9 cellular contexts compared by ENCODE assay signal in the genomic region with DNA sequence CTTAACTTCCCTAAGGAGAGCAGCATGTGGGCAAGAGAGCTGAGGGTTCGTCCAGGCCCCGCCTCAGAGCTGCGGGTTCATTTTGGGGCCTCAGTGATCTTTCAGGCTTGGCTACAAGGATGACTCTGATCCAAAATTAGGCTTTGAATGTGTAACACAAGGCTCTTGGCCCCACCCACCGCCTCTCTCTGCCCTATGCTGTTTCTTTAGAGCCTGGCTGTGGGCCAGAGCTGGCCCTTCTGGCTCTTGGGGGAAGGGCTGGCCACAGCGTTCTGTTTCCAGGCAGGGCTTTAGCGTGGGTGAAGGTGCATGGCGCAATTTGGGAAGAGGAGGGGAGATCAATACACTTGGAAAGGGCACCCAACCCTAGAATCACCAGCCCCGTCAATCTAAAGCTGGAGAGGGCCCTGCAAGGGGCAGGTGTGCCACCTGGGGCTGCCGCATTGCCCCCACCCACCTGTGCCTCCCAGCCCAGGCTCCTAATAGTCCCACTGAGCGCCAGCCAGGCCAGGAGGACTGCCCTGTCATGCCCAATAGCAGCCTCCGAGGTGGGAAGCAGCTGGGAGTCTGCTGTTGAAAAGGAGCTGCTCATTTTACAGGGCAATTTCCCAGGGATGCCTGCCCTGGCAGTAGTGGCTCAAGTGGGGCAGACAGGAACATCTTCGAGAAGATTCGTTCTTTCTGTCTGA.
DNase-seq lines count a peak whose midpoint lies in the region; ATAC-seq and TF ChIP-seq lines count a peak whose summit lies in the region.
"Had no signal": no experiment of that assay in that cellular context is flagged by ENCODE, and none has a peak within 500 bp of the region (broad histone marks: within the 10 kb centered on the region; RNA-seq: fewer than 3 reads in every experiment).

No MANE protein-coding gene starts in this region.

- H3K36me3 ChIP-seq in BLaER1: no peaks in the 10 kb centered on the region

- H3K4me1 ChIP-seq in BLaER1: peaks cover 95% of the 10 kb centered on the region

- H3K4me1 Mint-ChIP-seq in osteocyte (ENCODE audit: unreplicated experiment): peaks cover 49% of the 10 kb centered on the region

- peak; percentile 75 for ATAC-seq in SK-N-SH treated with all-trans-retinoic acid at 6 μM for 48 hours
- no peak for ATAC-seq in GM21576 (IDR thresholded peaks at IDR 0.05; ENCODE audit: unreplicated experiment)
- no peak for ATAC-seq in HG03442 (IDR thresholded peaks at IDR 0.05; ENCODE audit: unreplicated experiment)

- no peaks in the 10 kb centered on the region for H3K27me3 Mint-ChIP-seq in osteocyte (ENCODE audit: unreplicated experiment)

- peak overlapping the region; percentile 89 for H3K4me2 ChIP-seq in BLaER1

- no peaks in the 10 kb centered on the region for H3K9me3 Mint-ChIP-seq in osteocyte (ENCODE audit: unreplicated experiment)
- H3K9me3 Mint-ChIP-seq: stimulated activated naive B cell treated with anti-CD40 and anti-IgM and Interleukin-4, amounts not matched to agents 10 μg/mL and 1 μg/mL and 100 μg/mL, for 72 hours had no signal

- H3K4me3 Mint-ChIP-seq in osteocyte (ENCODE audit: unreplicated experiment): peak overlapping the region; percentile 67

- peak overlapping the region; percentile 98 for H3K27ac Mint-ChIP-seq in osteocyte (ENCODE audit: unreplicated experiment)
- H3K27ac Mint-ChIP-seq: stimulated activated naive B cell treated with anti-CD40 and anti-IgM and Interleukin-4, amounts not matched to agents 10 μg/mL and 1 μg/mL and 100 μg/mL, for 72 hours had no signal

- H4K20me1 ChIP-seq in BLaER1: no peaks in the 10 kb centered on the region

- no peaks in the 10 kb centered on the region for H3K9me3 ChIP-seq in BLaER1

- H3K4me3 ChIP-seq in BLaER1: peak overlapping the region; percentile 38; the same call in 1 of the 2 replicates
- peak overlapping the region; percentile 33 for H3K4me3 ChIP-seq in fibroblast of pulmonary artery (replicated peaks; ENCODE audit: low read depth, low read length)

- TF ChIP-seq CTCF in fibroblast of pulmonary artery (IDR thresholded peaks at IDR 0.05; ENCODE audit: low read length, missing control alignments) (no peak), osteocyte (IDR thresholded peaks at IDR 0.05) (no peak)

- no peaks in the 10 kb centered on the region for H3K36me3 Mint-ChIP-seq in osteocyte (ENCODE audit: unreplicated experiment)
- H3K36me3 Mint-ChIP-seq: stimulated activated naive B cell treated with anti-CD40 and anti-IgM and Interleukin-4, amounts not matched to agents 10 μg/mL and 1 μg/mL and 100 μg/mL, for 72 hours had no signal

- no peaks in the 10 kb centered on the region for H3K27me3 ChIP-seq in BLaER1

- peak overlapping the region; percentile 68; the same call in 1 of the 2 replicates for H3K9ac ChIP-seq in BLaER1

- DNase-seq in NCI-H128 (lab: John Stamatoyannopoulos, UW; ENCODE audit: unreplicated experiment) (peak; percentile 56), fibroblast of pulmonary artery (ENCODE audit: low read depth) (peak; percentile 90), osteocyte (ENCODE audit: extremely low spot score, unreplicated experiment) (peak; percentile 85), AML-193 (lab: John Stamatoyannopoulos, UW) (no peak)
- DNase-seq: stimulated activated naive B cell treated with anti-CD40 and anti-IgM and Interleukin-4, amounts not matched to agents 10 μg/mL and 1 μg/mL and 100 μg/mL, for 72 hours had no signal

- peak overlapping the region; percentile 87 for H3K27ac ChIP-seq in BLaER1

TF ChIP-seq in SK-N-SH treated with all-trans-retinoic acid at 6 μM for 48 hours, 23 proteins besides CTCF, POLR2A, EP300 and RAD21:
- 0 out of 2 replicates have a peak, but pooled peaks have one; percentile 8 for TF ChIP-seq ZNF8 (CRISPR knock-in tag; IDR thresholded peaks at IDR 0.05)
- no peak; the same call in 1 of the 2 replicates for TF ChIP-seq GLIS3 (CRISPR knock-in tag; IDR thresholded peaks at IDR 0.05)

Comparison
In these comparisons a context has a peak if more than half of its experiments do, and no peak if none do; other contexts are left out.
1. DNase-seq: peak in NCI-H128 (single experiment), fibroblast of pulmonary artery (single experiment) and osteocyte (single experiment); none in AML-193 (0 of 2).